14 cellular contexts compared by ENCODE assay signal in genomic region chr9:115133649-115134048, GRCh38. TPM values are rescaled to one million over a fixed set of nuclear protein-coding genes. Genes with fewer than 3 reads are reported as not detected.
DNase-seq lines count a peak whose midpoint lies in the region; ATAC-seq and TF ChIP-seq lines count a peak whose summit lies in the region.
"Had no signal": no experiment of that assay in that cellular context is flagged by ENCODE, and none has a peak within 500 bp of the region (broad histone marks: within the 10 kb centered on the region; RNA-seq: fewer than 3 reads in every experiment).

No MANE protein-coding gene starts in this region.

- TF ChIP-seq CTCF in osteoblast (IDR thresholded peaks at IDR 0.05; ENCODE audit: extremely low read depth, low read depth, low read length) (no peak), foreskin keratinocyte (conservative IDR thresholded peaks at IDR 0.05) (no peak)

- no peaks in the 10 kb centered on the region for H3K36me3 ChIP-seq in osteoblast (ENCODE audit: insufficient read depth, low read length)
- H3K36me3 ChIP-seq: ascending aorta, gastrocnemius medialis had no signal

- peak overlapping the region; percentile 76 for H3K27ac ChIP-seq in osteoblast (ENCODE audit: low read depth, low read length)
- H3K27ac ChIP-seq in foreskin keratinocyte, result no peak overlapping the region
- H3K27ac ChIP-seq: ascending aorta, gastrocnemius medialis, parathyroid adenoma had no signal

- peak; percentile 92 for DNase-seq in EH (ENCODE audit: low read depth)
- peak; percentile 38 to 78 for DNase-seq in NCI-H524 (lab: John Stamatoyannopoulos, UW)
- peak; percentile 74 for DNase-seq in fibroblast of gingiva (ENCODE audit: low read depth)
- DNase-seq in osteoblast (ENCODE audit: insufficient read length, low spot score, missing footprints), result peak; percentile 70
- no peak for DNase-seq in foreskin keratinocyte
- no peak for DNase-seq in NCI-H2171 treated with DMSO at 0.1 percent for 48 hours (lab: John Stamatoyannopoulos, UW)
- no peak for DNase-seq in activated gamma-delta T cell (lab: John Stamatoyannopoulos, UW)
- no peak for DNase-seq in cerebellar cortex (ENCODE audit: low spot score)
- DNase-seq: CD4-positive, alpha-beta T cell; gastrocnemius medialis; NCI-H1105; NCI-H345 had no signal

- no peak for ATAC-seq in foreskin keratinocyte
- ATAC-seq: gastrocnemius medialis had no signal

- H2AFZ ChIP-seq in osteoblast (ENCODE audit: low read length), result no peak overlapping the region
- H2AFZ ChIP-seq: parathyroid adenoma had no signal

- H4K20me1 ChIP-seq in osteoblast (ENCODE audit: insufficient read depth, low read length), result no peaks in the 10 kb centered on the region

- H3K4me1 ChIP-seq in osteoblast (ENCODE audit: insufficient read depth, low read length) (peaks cover 28% of the 10 kb centered on the region), foreskin keratinocyte (peaks cover 10% of the 10 kb centered on the region)
- H3K4me1 ChIP-seq: ascending aorta, gastrocnemius medialis, parathyroid adenoma had no signal

- H3K79me2 ChIP-seq in osteoblast (ENCODE audit: insufficient read depth, low read length), result no peaks in the 10 kb centered on the region
- H3K79me2 ChIP-seq: parathyroid adenoma had no signal

- no peaks in the 10 kb centered on the region for H3K9me3 ChIP-seq in osteoblast (ENCODE audit: low read depth, low read length)
- H3K9me3 ChIP-seq: ascending aorta, gastrocnemius medialis had no signal

- H3K27me3 ChIP-seq in osteoblast (ENCODE audit: insufficient read depth, low read length), result no peaks in the 10 kb centered on the region
- no peaks in the 10 kb centered on the region for H3K27me3 ChIP-seq in foreskin keratinocyte
- H3K27me3 ChIP-seq: ascending aorta, gastrocnemius medialis had no signal

- H3K4me3 ChIP-seq in osteoblast (ENCODE audit: insufficient read depth, low read length), result no peak overlapping the region
- H3K4me3 ChIP-seq: ascending aorta, gastrocnemius medialis had no signal

- H3K4me2 ChIP-seq in osteoblast (ENCODE audit: insufficient read depth, low read length), result peak overlapping the region; percentile 6

RNA-seq across cellular contexts. Expression of gene TNC, which starts 15.7 kb away (rescaled TPM):
- 611 and 664 TPM in 2 replicates for total RNA-seq in osteoblast
- 12.7 and 49.3 TPM in 2 replicates for total RNA-seq in foreskin keratinocyte
- 3.1 and 15.6 TPM in 2 replicates for polyA plus RNA-seq in foreskin keratinocyte

Comparison
In these comparisons a context has a peak if more than half of its experiments do, and no peak if none do; other contexts are left out.
1. DNase-seq: peak in EH (single experiment), NCI-H524 (2 of 2), fibroblast of gingiva (single experiment) and osteoblast (single experiment); none in foreskin keratinocyte (0 of 2), NCI-H2171 treated with DMSO at 0.1 percent for 48 hours (single experiment), activated gamma-delta T cell (single experiment) and cerebellar cortex (single experiment).
2. RNA of gene TNC, which starts 15.7 kb away (total RNA-seq): 611 to 664 TPM in osteoblast; 12.7 to 49.3 TPM in foreskin keratinocyte; every median in the first group is over 10 times any median in the second.